21 cellular contexts compared by ENCODE assay signal in genomic region chr22:50317674-50318073, GRCh38. TPM values are rescaled to one million over a fixed set of nuclear protein-coding genes. Genes with fewer than 3 reads are reported as not detected.
A peak's percentile ranks its signal among the peaks of the same experiment; 100 is the strongest.
DNase-seq lines count a peak whose midpoint lies in the region; ATAC-seq, FAIRE-seq and TF ChIP-seq lines count a peak whose summit lies in the region.
"Had no signal": no experiment of that assay in that cellular context is flagged by ENCODE, and none has a peak within 500 bp of the region (broad histone marks: within the 10 kb centered on the region; RNA-seq: fewer than 3 reads in every experiment).

No MANE protein-coding gene starts in this region.

- H3K4me3 Mint-ChIP-seq in activated naive CD8-positive, alpha-beta T cell treated with anti-CD3 and anti-CD28 coated beads for 36 hours: no peak overlapping the region
- H3K4me3 Mint-ChIP-seq: T-cell had no signal

- DNase-seq in HuH-7.5 (ENCODE audit: low spot score) (peak; percentile 5), HepG2 (ENCODE audit: low spot score) (no peak), BE2C (no peak), DMS53 (lab: John Stamatoyannopoulos, UW) (no peak), NCI-H2171 treated with DMSO at 0.1 percent for 48 hours (lab: John Stamatoyannopoulos, UW) (no peak)
- no peak for DNase-seq in activated naive CD8-positive, alpha-beta T cell treated with anti-CD3 and anti-CD28 coated beads for 36 hours
- DNase-seq: ACHN, GM23248, HCEC 1CT, NCI-H1694, NCI-H2081, NCI-H446, NCI-H526 treated with DMSO at 0.1 percent for 48 hours, PC-3, SHP77 treated with DMSO at 0.1 percent for 48 hours, T-cell had no signal

- FAIRE-seq in HepG2 (lab: Jason Lieb, UNC): no peak
- FAIRE-seq: D721Med, HTR-8/SVneo had no signal

- intact Hi-C loops in HepG2 (cut with micrococcal nuclease; ENCODE audit: unreplicated experiment): no loop called here

- H3K27ac Mint-ChIP-seq in activated naive CD8-positive, alpha-beta T cell treated with anti-CD3 and anti-CD28 coated beads for 36 hours: no peak overlapping the region
- H3K27ac Mint-ChIP-seq: T-cell had no signal

- H3K36me3 ChIP-seq in DOHH2 (ENCODE audit: control insufficient read depth, low read length) (no peaks in the 10 kb centered on the region), HepG2 (replicated peaks in 1 of 2; ENCODE audit: control insufficient read depth in 1 of 2, insufficient read depth in 2 of 2, low read length in 2 of 2) (no peaks in the 10 kb centered on the region), BE2C (no peaks in the 10 kb centered on the region)

- TF ChIP-seq RAD21 in HepG2 (CRISPR knock-in tag; IDR thresholded peaks at IDR 0.05): no peak

- TF ChIP-seq CTCF in DOHH2 (IDR thresholded peaks at IDR 0.05; ENCODE audit: low read depth, low read length, poor library complexity, severe bottlenecking) (no peak), HepG2 (CRISPR knock-in tag; IDR thresholded peaks at IDR 0.05) (no peak), BE2C (IDR thresholded peaks at IDR 0.05; ENCODE audit: low read depth, low read length) (no peak)

- H4K20me1 ChIP-seq in DOHH2 (ENCODE audit: control insufficient read depth, insufficient read depth, low read depth, low read length) (no peaks in the 10 kb centered on the region), HepG2 (ENCODE audit: insufficient read depth, low read length) (no peaks in the 10 kb centered on the region)

- in situ Hi-C loops in HepG2 (cut with HindIII; ENCODE audit: extremely low pct_ligation_motif_present, low pct_unique_long_range_greater_than_20kb): no loop called here

- TF ChIP-seq EP300 in HepG2 (IDR thresholded peaks at IDR 0.05; ENCODE audit: low read depth in 2 of 2, low read length in 2 of 2) (no peak), HepG2 (CRISPR knock-in tag; IDR thresholded peaks at IDR 0.05; ENCODE audit: borderline replicate concordance) (no peak)

- H3K36me3 Mint-ChIP-seq in activated naive CD8-positive, alpha-beta T cell treated with anti-CD3 and anti-CD28 coated beads for 36 hours: no peaks in the 10 kb centered on the region
- H3K36me3 Mint-ChIP-seq: IgD-negative memory B cell, T-cell had no signal

- no peak for TF ChIP-seq POLR2A in HepG2 (IDR thresholded peaks at IDR 0.05; ENCODE audit: insufficient read depth in 1 of 2, low read depth in 2 of 2, low read length in 2 of 2)

- H3K27me3 Mint-ChIP-seq in activated naive CD8-positive, alpha-beta T cell treated with anti-CD3 and anti-CD28 coated beads for 36 hours: no peaks in the 10 kb centered on the region
- H3K27me3 Mint-ChIP-seq: IgD-negative memory B cell, T-cell had no signal

- H3K9me2 ChIP-seq in DOHH2 (replicated peaks; ENCODE audit: control insufficient read depth, low read length): no peaks in the 10 kb centered on the region

- no peak overlapping the region for H3K9ac ChIP-seq in HepG2 (ENCODE audit: insufficient read depth, low read depth, low read length)
- H3K9ac ChIP-seq: GM23248 had no signal

- H3K27me3 ChIP-seq in DOHH2 (ENCODE audit: control insufficient read depth, low read length): no peaks in the 10 kb centered on the region
- H3K27me3 ChIP-seq in HepG2 (ENCODE audit: control insufficient read depth in 1 of 2, insufficient read depth in 2 of 2, low read length in 2 of 2): peaks cover 0 to 1% of the 10 kb centered on the region in 2 experiments; a peak in 3 of 5 replicates
- H3K27me3 ChIP-seq in BE2C: no peaks in the 10 kb centered on the region

- no TSS peak for BruUV-seq in HepG2 (replicated peaks; lab: Mats Ljungman, UMichigan)

- H2AFZ ChIP-seq in HepG2 (ENCODE audit: low read length): no peak overlapping the region
- H2AFZ ChIP-seq: GM23248 had no signal

- H3F3A ChIP-seq in DOHH2 (ENCODE audit: control insufficient read depth, insufficient read depth): peaks cover 10% of the 10 kb centered on the region

- H3K4me2 ChIP-seq in DOHH2 (ENCODE audit: low read length) (peak overlapping the region; percentile 63), HepG2 (ENCODE audit: low read depth, low read length) (no peak overlapping the region)

- CTCF ChIA-PET in HepG2 (lab: Yijun Ruan, JAX; ENCODE audit: low intra/inter-chr PET ratio, low total read pairs): interaction anchor here (1.5 kb wide), 1 partner anchor 41 kb away, joined by 3 read pairs; no protein-coding TSS in a partner anchor

- POLR2A ChIA-PET in HepG2 (lab: Yijun Ruan, JAX): no interaction called here

- peaks cover 10% of the 10 kb centered on the region for H3K4me1 Mint-ChIP-seq in activated naive CD8-positive, alpha-beta T cell treated with anti-CD3 and anti-CD28 coated beads for 36 hours

- ATAC-seq in HepG2: no peak
- ATAC-seq: PC-3, T-cell had no signal

- H3K4me3 ChIP-seq in DOHH2 (ENCODE audit: low read length) (no peak overlapping the region), HepG2 (replicated peaks in 1 of 3; ENCODE audit: insufficient read depth in 1 of 3, low read depth in 2 of 3, low read length in 3 of 3) (no peak overlapping the region), BE2C (ENCODE audit: low read depth, low read length) (no peak overlapping the region)
- H3K4me3 ChIP-seq: GM23248, SK-N-MC had no signal

- H3K9me3 ChIP-seq in DOHH2 (ENCODE audit: control insufficient read depth, insufficient read depth, low read length): no peaks in the 10 kb centered on the region
- H3K9me3 ChIP-seq in HepG2 (ENCODE audit: low read length): no peaks in the 10 kb centered on the region
- no peaks in the 10 kb centered on the region for H3K9me3 ChIP-seq in BE2C

- H3K79me2 ChIP-seq in DOHH2 (ENCODE audit: control insufficient read depth, low read length): peaks cover 10% of the 10 kb centered on the region
- H3K79me2 ChIP-seq in HepG2 (ENCODE audit: insufficient read depth, low read length): no peaks in the 10 kb centered on the region

- WGBS in HepG2 (ENCODE audit: low lambda C conversion rate): 0% methylated on average over 2 of the region's 7 CpGs

- H3K4me1 ChIP-seq in DOHH2 (ENCODE audit: control insufficient read depth, low read length) (peaks cover 72% of the 10 kb centered on the region), HepG2 (ENCODE audit: insufficient read depth, low read length) (peaks cover 72% of the 10 kb centered on the region), BE2C (peaks cover 9% of the 10 kb centered on the region)

- H3K9me3 Mint-ChIP-seq in activated naive CD8-positive, alpha-beta T cell treated with anti-CD3 and anti-CD28 coated beads for 36 hours: no peaks in the 10 kb centered on the region
- H3K9me3 Mint-ChIP-seq: IgD-negative memory B cell, T-cell had no signal

- H3K27ac ChIP-seq in DOHH2 (ENCODE audit: low read depth, low read length): no peak overlapping the region
- H3K27ac ChIP-seq in HepG2 (ENCODE audit: extremely low read length, insufficient read depth, low read length): no peak overlapping the region
- H3K27ac ChIP-seq: GM23248, SK-N-MC had no signal

RNA-seq across cellular contexts. Expression of gene DENND6B, which starts 9.1 kb away (rescaled TPM):
- total RNA-seq in HepG2 (2016; rRNA removed; fragmentation: Illumina TruSeq; extraction: Trizol): 0.84 and 0.95 TPM in 2 replicates
- total RNA-seq in HepG2 (2016; cell fraction: cytosol; rRNA removed; fragmentation: Illumina TruSeq; extraction: Trizol; ENCODE audit: low read depth): 0.30 and 0.44 TPM in 2 replicates
- 0.22 and 0.65 TPM in 2 replicates for total RNA-seq in HepG2 (2016; cell fraction: insoluble cytoplasmic fraction; rRNA removed; fragmentation: Illumina TruSeq; extraction: Trizol)
- total RNA-seq in HepG2 (2016; cell fraction: membrane; rRNA removed; fragmentation: Illumina TruSeq; extraction: Trizol): 0.52 and 0.90 TPM in 2 replicates
- total RNA-seq in HepG2 (2016; cell fraction: nucleus; rRNA removed; fragmentation: Illumina TruSeq; extraction: Trizol): 0.90 and 1.1 TPM in 2 replicates
- polyA plus RNA-seq in HepG2 (2011; rRNA removed): 3.8 and 4.2 TPM in 2 replicates
- 1.8 TPM in 2 replicates for polyA plus RNA-seq in HepG2 (2011; cell fraction: cytosol; rRNA removed)
- 33.7 and 41.4 TPM in 2 replicates for polyA plus RNA-seq in HepG2 (2011; cell fraction: nucleus; rRNA removed)
- polyA plus RNA-seq in HepG2 (2012): 2.5 and 2.6 TPM in 2 replicates
- 0.33 and 0.71 TPM in 2 replicates for polyA plus RNA-seq in HepG2 (2016; cell fraction: cytosol; fragmentation: Illumina TruSeq; extraction: Trizol; ENCODE audit: low read depth)
- polyA plus RNA-seq in HepG2 (2016; cell fraction: insoluble cytoplasmic fraction; fragmentation: Illumina TruSeq; extraction: Trizol; ENCODE audit: low read depth): 0.74 and 0.86 TPM in 2 replicates
- polyA plus RNA-seq in HepG2 (2016; cell fraction: membrane; fragmentation: Illumina TruSeq; extraction: Trizol; ENCODE audit: low read depth): 0.63 and 1.2 TPM in 2 replicates
- 4.0 and 5.3 TPM in 2 replicates for polyA plus RNA-seq in HepG2 (2016; cell fraction: nucleus; fragmentation: Illumina TruSeq; extraction: Trizol; ENCODE audit: insufficient read depth, low read depth)
- polyA minus RNA-seq in HepG2 (2011; rRNA and poly(A)+ RNA removed; ENCODE audit: low replicate concordance): 0.58 and 2.9 TPM in 2 replicates
- polyA minus RNA-seq in HepG2 (2011; cell fraction: cytosol; rRNA and poly(A)+ RNA removed): 1.3 TPM in 2 replicates
- polyA minus RNA-seq in HepG2 (2011; cell fraction: nucleus; rRNA and poly(A)+ RNA removed): 2.6 and 3.3 TPM in 2 replicates
- 7.1 TPM for polyA plus RNA-seq in BE2C (2012; ENCODE audit: insufficient read depth, insufficient read length, low read depth)
- 1 to 10 TPM; 4.2 to 4.7 TPM for total RNA-seq in activated naive CD8-positive, alpha-beta T cell treated with anti-CD3 and anti-CD28 coated beads for 36 hours

RNA-seq across cellular contexts. Expression of gene PLXNB2, which starts 10.2 kb away (rescaled TPM):
- 19.3 and 32.6 TPM in 2 replicates for total RNA-seq in HepG2 (2016; rRNA removed; fragmentation: Illumina TruSeq; extraction: Trizol)
- total RNA-seq in HepG2 (2016; cell fraction: cytosol; rRNA removed; fragmentation: Illumina TruSeq; extraction: Trizol; ENCODE audit: low read depth): 4.6 and 4.9 TPM in 2 replicates
- 16.8 and 32.7 TPM in 2 replicates for total RNA-seq in HepG2 (2016; cell fraction: insoluble cytoplasmic fraction; rRNA removed; fragmentation: Illumina TruSeq; extraction: Trizol)
- 13.7 and 15.6 TPM in 2 replicates for total RNA-seq in HepG2 (2016; cell fraction: membrane; rRNA removed; fragmentation: Illumina TruSeq; extraction: Trizol)
- 43.2 and 57.8 TPM in 2 replicates for total RNA-seq in HepG2 (2016; cell fraction: nucleus; rRNA removed; fragmentation: Illumina TruSeq; extraction: Trizol)
- polyA plus RNA-seq in HepG2 (2011; rRNA removed): 68.9 and 79.4 TPM in 2 replicates
- polyA plus RNA-seq in HepG2 (2011; cell fraction: cytosol; rRNA removed): 46.5 and 75.4 TPM in 2 replicates
- polyA plus RNA-seq in HepG2 (2011; cell fraction: nucleus; rRNA removed): 265 and 413 TPM in 2 replicates
- polyA plus RNA-seq in HepG2 (2012): 53.9 and 72.9 TPM in 2 replicates
- 5.5 and 6.2 TPM in 2 replicates for polyA plus RNA-seq in HepG2 (2016; cell fraction: cytosol; fragmentation: Illumina TruSeq; extraction: Trizol; ENCODE audit: low read depth)
- 16.2 and 23.0 TPM in 2 replicates for polyA plus RNA-seq in HepG2 (2016; cell fraction: insoluble cytoplasmic fraction; fragmentation: Illumina TruSeq; extraction: Trizol; ENCODE audit: low read depth)
- 10.1 and 11.9 TPM in 2 replicates for polyA plus RNA-seq in HepG2 (2016; cell fraction: membrane; fragmentation: Illumina TruSeq; extraction: Trizol; ENCODE audit: low read depth)
- 148 and 155 TPM in 2 replicates for polyA plus RNA-seq in HepG2 (2016; cell fraction: nucleus; fragmentation: Illumina TruSeq; extraction: Trizol; ENCODE audit: insufficient read depth, low read depth)
- 61.5 and 149 TPM in 2 replicates for polyA minus RNA-seq in HepG2 (2011; rRNA and poly(A)+ RNA removed; ENCODE audit: low replicate concordance)
- polyA minus RNA-seq in HepG2 (2011; cell fraction: cytosol; rRNA and poly(A)+ RNA removed): 76.6 and 89.8 TPM in 2 replicates
- 57.9 and 61.3 TPM in 2 replicates for polyA minus RNA-seq in HepG2 (2011; cell fraction: nucleus; rRNA and poly(A)+ RNA removed)
- polyA plus RNA-seq in BE2C (2012; ENCODE audit: insufficient read depth, insufficient read length, low read depth): 287 TPM
- total RNA-seq in activated naive CD8-positive, alpha-beta T cell treated with anti-CD3 and anti-CD28 coated beads for 36 hours: 10 to 100 TPM; 16.1 to 16.8 TPM

RNA-seq across cellular contexts. Expression of gene PPP6R2, which starts 25.5 kb away (rescaled TPM):
- 36.1 and 55.0 TPM in 2 replicates for total RNA-seq in HepG2 (2016; rRNA removed; fragmentation: Illumina TruSeq; extraction: Trizol)
- 13.5 and 14.8 TPM in 2 replicates for total RNA-seq in HepG2 (2016; cell fraction: cytosol; rRNA removed; fragmentation: Illumina TruSeq; extraction: Trizol; ENCODE audit: low read depth)
- total RNA-seq in HepG2 (2016; cell fraction: insoluble cytoplasmic fraction; rRNA removed; fragmentation: Illumina TruSeq; extraction: Trizol): 33.5 and 56.7 TPM in 2 replicates
- total RNA-seq in HepG2 (2016; cell fraction: membrane; rRNA removed; fragmentation: Illumina TruSeq; extraction: Trizol): 26.4 and 27.2 TPM in 2 replicates
- 53.7 and 65.8 TPM in 2 replicates for total RNA-seq in HepG2 (2016; cell fraction: nucleus; rRNA removed; fragmentation: Illumina TruSeq; extraction: Trizol)
- polyA plus RNA-seq in HepG2 (2011; rRNA removed): 102 and 112 TPM in 2 replicates
- polyA plus RNA-seq in HepG2 (2011; cell fraction: cytosol; rRNA removed): 56.6 and 76.3 TPM in 2 replicates
- polyA plus RNA-seq in HepG2 (2011; cell fraction: nucleus; rRNA removed): 458 and 611 TPM in 2 replicates
- polyA plus RNA-seq in HepG2 (2012): 58.5 and 66.4 TPM in 2 replicates
- polyA plus RNA-seq in HepG2 (2016; cell fraction: cytosol; fragmentation: Illumina TruSeq; extraction: Trizol; ENCODE audit: low read depth): 6.8 and 7.7 TPM in 2 replicates
- 26.5 and 32.8 TPM in 2 replicates for polyA plus RNA-seq in HepG2 (2016; cell fraction: insoluble cytoplasmic fraction; fragmentation: Illumina TruSeq; extraction: Trizol; ENCODE audit: low read depth)
- 17.1 and 18.2 TPM in 2 replicates for polyA plus RNA-seq in HepG2 (2016; cell fraction: membrane; fragmentation: Illumina TruSeq; extraction: Trizol; ENCODE audit: low read depth)
- polyA plus RNA-seq in HepG2 (2016; cell fraction: nucleus; fragmentation: Illumina TruSeq; extraction: Trizol; ENCODE audit: insufficient read depth, low read depth): 172 and 175 TPM in 2 replicates
- polyA minus RNA-seq in HepG2 (2011; rRNA and poly(A)+ RNA removed; ENCODE audit: low replicate concordance): 25.0 and 101 TPM in 2 replicates
- 29.8 and 30.8 TPM in 2 replicates for polyA minus RNA-seq in HepG2 (2011; cell fraction: cytosol; rRNA and poly(A)+ RNA removed)
- 84.9 and 89.9 TPM in 2 replicates for polyA minus RNA-seq in HepG2 (2011; cell fraction: nucleus; rRNA and poly(A)+ RNA removed)
- polyA plus RNA-seq in BE2C (2012; ENCODE audit: insufficient read depth, insufficient read length, low read depth): 39.8 TPM
- total RNA-seq in activated naive CD8-positive, alpha-beta T cell treated with anti-CD3 and anti-CD28 coated beads for 36 hours: 10 to 100 TPM; 38.3 to 41.2 TPM

RNA-seq across cellular contexts. Expression of gene MAPK11, which starts 47.5 kb away (rescaled TPM):
- total RNA-seq in HepG2 (2016; rRNA removed; fragmentation: Illumina TruSeq; extraction: Trizol): 0.15 TPM in 1 of 2 replicates, not detected in the other
- total RNA-seq in HepG2 (2016; cell fraction: cytosol; rRNA removed; fragmentation: Illumina TruSeq; extraction: Trizol; ENCODE audit: low read depth): not detected in 2 replicates
- 0.12 and 0.15 TPM in 2 replicates for total RNA-seq in HepG2 (2016; cell fraction: insoluble cytoplasmic fraction; rRNA removed; fragmentation: Illumina TruSeq; extraction: Trizol)
- 0.10 and 0.19 TPM in 2 replicates for total RNA-seq in HepG2 (2016; cell fraction: membrane; rRNA removed; fragmentation: Illumina TruSeq; extraction: Trizol)
- total RNA-seq in HepG2 (2016; cell fraction: nucleus; rRNA removed; fragmentation: Illumina TruSeq; extraction: Trizol): 0.28 TPM in 1 of 2 replicates, not detected in the other
- polyA plus RNA-seq in HepG2 (2011; rRNA removed): 0.17 and 0.46 TPM in 2 replicates
- polyA plus RNA-seq in HepG2 (2011; cell fraction: cytosol; rRNA removed): 0.13 and 0.19 TPM in 2 replicates
- 1.9 TPM in 2 replicates for polyA plus RNA-seq in HepG2 (2011; cell fraction: nucleus; rRNA removed)
- polyA plus RNA-seq in HepG2 (2012): 0.21 TPM in 1 of 2 replicates, not detected in the other
- polyA plus RNA-seq in HepG2 (2016; cell fraction: cytosol; fragmentation: Illumina TruSeq; extraction: Trizol; ENCODE audit: low read depth): 0.05 and 0.07 TPM in 2 replicates
- 0.19 and 0.24 TPM in 2 replicates for polyA plus RNA-seq in HepG2 (2016; cell fraction: insoluble cytoplasmic fraction; fragmentation: Illumina TruSeq; extraction: Trizol; ENCODE audit: low read depth)
- polyA plus RNA-seq in HepG2 (2016; cell fraction: membrane; fragmentation: Illumina TruSeq; extraction: Trizol; ENCODE audit: low read depth): 0.13 TPM in 1 of 2 replicates, not detected in the other
- 0.25 and 0.37 TPM in 2 replicates for polyA plus RNA-seq in HepG2 (2016; cell fraction: nucleus; fragmentation: Illumina TruSeq; extraction: Trizol; ENCODE audit: insufficient read depth, low read depth)
- 0.58 and 0.94 TPM in 2 replicates for polyA minus RNA-seq in HepG2 (2011; rRNA and poly(A)+ RNA removed; ENCODE audit: low replicate concordance)
- polyA minus RNA-seq in HepG2 (2011; cell fraction: cytosol; rRNA and poly(A)+ RNA removed): not detected in 2 replicates
- polyA minus RNA-seq in HepG2 (2011; cell fraction: nucleus; rRNA and poly(A)+ RNA removed): 0.13 TPM in 1 of 2 replicates, not detected in the other
- 38.3 TPM for polyA plus RNA-seq in BE2C (2012; ENCODE audit: insufficient read depth, insufficient read length, low read depth)
- 1 to 10 TPM; 3.2 to 3.3 TPM for total RNA-seq in activated naive CD8-positive, alpha-beta T cell treated with anti-CD3 and anti-CD28 coated beads for 36 hours

RNA-seq across cellular contexts. Expression of gene MAPK12, which starts 56.2 kb away (rescaled TPM):
- total RNA-seq in HepG2 (2016; rRNA removed; fragmentation: Illumina TruSeq; extraction: Trizol): 15.0 and 23.3 TPM in 2 replicates
- total RNA-seq in HepG2 (2016; cell fraction: cytosol; rRNA removed; fragmentation: Illumina TruSeq; extraction: Trizol; ENCODE audit: low read depth): 25.0 and 26.8 TPM in 2 replicates
- 15.4 and 25.6 TPM in 2 replicates for total RNA-seq in HepG2 (2016; cell fraction: insoluble cytoplasmic fraction; rRNA removed; fragmentation: Illumina TruSeq; extraction: Trizol)
- total RNA-seq in HepG2 (2016; cell fraction: membrane; rRNA removed; fragmentation: Illumina TruSeq; extraction: Trizol): 43.0 and 45.2 TPM in 2 replicates
- 20.3 and 23.6 TPM in 2 replicates for total RNA-seq in HepG2 (2016; cell fraction: nucleus; rRNA removed; fragmentation: Illumina TruSeq; extraction: Trizol)
- polyA plus RNA-seq in HepG2 (2011; rRNA removed): 22.2 and 22.8 TPM in 2 replicates
- 12.9 and 20.7 TPM in 2 replicates for polyA plus RNA-seq in HepG2 (2011; cell fraction: cytosol; rRNA removed)
- polyA plus RNA-seq in HepG2 (2011; cell fraction: nucleus; rRNA removed): 115 and 151 TPM in 2 replicates
- 6.9 and 10.9 TPM in 2 replicates for polyA plus RNA-seq in HepG2 (2012)
- polyA plus RNA-seq in HepG2 (2016; cell fraction: cytosol; fragmentation: Illumina TruSeq; extraction: Trizol; ENCODE audit: low read depth): 27.8 and 28.1 TPM in 2 replicates
- polyA plus RNA-seq in HepG2 (2016; cell fraction: insoluble cytoplasmic fraction; fragmentation: Illumina TruSeq; extraction: Trizol; ENCODE audit: low read depth): 14.6 and 16.4 TPM in 2 replicates
- 37.0 and 38.8 TPM in 2 replicates for polyA plus RNA-seq in HepG2 (2016; cell fraction: membrane; fragmentation: Illumina TruSeq; extraction: Trizol; ENCODE audit: low read depth)
- polyA plus RNA-seq in HepG2 (2016; cell fraction: nucleus; fragmentation: Illumina TruSeq; extraction: Trizol; ENCODE audit: insufficient read depth, low read depth): 56.9 and 60.1 TPM in 2 replicates
- polyA minus RNA-seq in HepG2 (2011; rRNA and poly(A)+ RNA removed; ENCODE audit: low replicate concordance): 16.5 and 18.7 TPM in 2 replicates
- polyA minus RNA-seq in HepG2 (2011; cell fraction: cytosol; rRNA and poly(A)+ RNA removed): 5.1 and 9.2 TPM in 2 replicates
- polyA minus RNA-seq in HepG2 (2011; cell fraction: nucleus; rRNA and poly(A)+ RNA removed): 25.6 and 25.8 TPM in 2 replicates
- 189 TPM for polyA plus RNA-seq in BE2C (2012; ENCODE audit: insufficient read depth, insufficient read length, low read depth)
- total RNA-seq in activated naive CD8-positive, alpha-beta T cell treated with anti-CD3 and anti-CD28 coated beads for 36 hours: 1 to 10 TPM; 3.5 to 3.6 TPM
